Comparison of ENCODE assay signal across 9 cellular contexts in the genomic region with DNA sequence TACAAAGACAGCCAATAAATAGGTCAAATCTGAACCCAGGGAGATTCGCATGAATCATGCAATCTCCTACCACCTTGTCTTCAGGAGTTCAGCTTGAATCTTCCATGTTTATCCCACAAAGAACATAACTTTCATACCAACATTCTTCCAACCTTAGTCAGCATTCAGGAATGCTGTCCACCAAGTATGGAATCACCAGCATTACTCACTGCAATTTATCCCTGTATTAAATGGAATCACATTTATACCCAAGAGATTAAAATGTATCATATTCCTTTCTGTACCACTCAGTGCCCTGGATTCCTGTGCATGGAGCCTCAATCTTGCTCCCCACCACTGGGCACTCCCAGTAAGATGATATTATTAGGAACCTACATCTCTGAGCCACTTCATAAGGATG.
DNase-seq lines count a peak whose midpoint lies in the region; FAIRE-seq and TF ChIP-seq lines count a peak whose summit lies in the region.
"Had no signal": no experiment of that assay in that cellular context is flagged by ENCODE, and none has a peak within 500 bp of the region (broad histone marks: within the 10 kb centered on the region; RNA-seq: fewer than 3 reads in every experiment).

No MANE protein-coding gene starts in this region.

- peaks cover 19% of the 10 kb centered on the region for H3K4me1 Mint-ChIP-seq in type B pancreatic cell (ENCODE audit: unreplicated experiment)

- no peak for FAIRE-seq in kidney (lab: Jason Lieb, UNC)
- no peak for FAIRE-seq in frontal cortex (lab: Jason Lieb, UNC)
- no peak for FAIRE-seq in GM19239 (lab: Jason Lieb, UNC)

- H3K9me3 Mint-ChIP-seq in type B pancreatic cell: peaks cover 5% of the 10 kb centered on the region

- no peaks in the 10 kb centered on the region for H3K36me3 ChIP-seq in kidney (ENCODE audit: control insufficient read depth in 1 of 2, insufficient read depth in 2 of 2, low read length in 2 of 2)

- H3K9me3 ChIP-seq in kidney (ENCODE audit: control insufficient read depth in 1 of 2, low read length in 2 of 2): no peaks in the 10 kb centered on the region

- H3K4me3 ChIP-seq in astrocyte of the spinal cord (ENCODE audit: low read depth, low read length) (no peak overlapping the region), kidney (ENCODE audit: low read length in 2 of 2) (peak overlapping the region in 1 of 2 donors; percentile 6)

- no peaks in the 10 kb centered on the region for H3K27me3 Mint-ChIP-seq in type B pancreatic cell

- H3K4me1 ChIP-seq in kidney (ENCODE audit: control insufficient read depth in 1 of 2, insufficient read depth in 1 of 2, low read depth in 1 of 2, low read length in 2 of 2): peaks cover 17 to 43% of the 10 kb centered on the region in 2 donors

- H3K9ac ChIP-seq in kidney (ENCODE audit: low read length in 2 of 2): no peak overlapping the region

- TF ChIP-seq CTCF in astrocyte of the spinal cord (IDR thresholded peaks at IDR 0.05; ENCODE audit: low read depth, low read length) (no peak), kidney (IDR thresholded peaks at IDR 0.05; ENCODE audit: borderline replicate concordance, extremely low read depth, insufficient read depth) (no peak), type B pancreatic cell (conservative IDR thresholded peaks at IDR 0.05) (no peak)

- H3K27ac Mint-ChIP-seq in type B pancreatic cell: peak overlapping the region; percentile 23

- peak overlapping the region; percentile 1 to 56 for H3K27ac ChIP-seq in kidney (ENCODE audit: low read depth in 2 of 2, low read length in 2 of 2)

- H3K36me3 Mint-ChIP-seq in type B pancreatic cell: no peaks in the 10 kb centered on the region

- DNase-seq in HS-27A (ENCODE audit: low read depth): peak; percentile 91
- peak; percentile 95 for DNase-seq in astrocyte of the spinal cord (ENCODE audit: low read depth, low spot score)
- DNase-seq in kidney: no peak
- no peak for DNase-seq in type B pancreatic cell (ENCODE audit: extremely low spot score, unreplicated experiment)
- DNase-seq in frontal cortex (ENCODE audit: low spot score in 2 of 2): no peak
- DNase-seq in NCI-H1930 (lab: John Stamatoyannopoulos, UW): no peak
- no peak for DNase-seq in GM19239 (ENCODE audit: insufficient read length, low spot score)
- DNase-seq: MM.1S; stimulated activated CD8-positive, alpha-beta memory T cell treated with anti-CD3 and anti-CD28 coated beads, Interleukin-4, amount 100 ng/mL, for 48 hours had no signal

- in situ Hi-C loops in astrocyte of the spinal cord (cut with HindIII; ENCODE audit: low sequenced_read_pairs): no loop called here

- intact Hi-C loops in kidney (cut with DNase I): no loop called here

- no peak overlapping the region for H3K4me3 Mint-ChIP-seq in type B pancreatic cell

Comparison
In these comparisons a context has a peak if more than half of its experiments do, and no peak if none do; other contexts are left out.
1. DNase-seq: peak in HS-27A (single experiment) and astrocyte of the spinal cord (single experiment); none in kidney (single experiment), type B pancreatic cell (single experiment), frontal cortex (0 of 2), NCI-H1930 (0 of 2) and GM19239 (single experiment).